ENCODE assay signal across 1 cellular context in genomic region chr2:64731306-64731654, GRCh38.
TF ChIP-seq lines count a peak whose summit lies in the region.

No MANE protein-coding gene starts in this region.

TF ChIP-seq in endothelial cell of umbilical vein, 7 proteins besides CTCF, POLR2A, EP300 and RAD21 (continued from another document):
- no peak for TF ChIP-seq POLR2AphosphoS5 (IDR thresholded peaks at IDR 0.05; ENCODE audit: insufficient read depth, low read depth, low read length)
